12 cellular contexts compared by ENCODE assay signal in genomic region chr22:30362632-30363281, GRCh38. TPM values are rescaled to one million over a fixed set of nuclear protein-coding genes. Genes with fewer than 3 reads are reported as not detected.
A peak's percentile ranks its signal among the peaks of the same experiment; 100 is the strongest.
DNase-seq lines count a peak whose midpoint lies in the region; ATAC-seq and TF ChIP-seq lines count a peak whose summit lies in the region.
"Had no signal": no experiment of that assay in that cellular context is flagged by ENCODE, and none has a peak within 500 bp of the region (broad histone marks: within the 10 kb centered on the region; RNA-seq: fewer than 3 reads in every experiment).

No MANE protein-coding gene starts in this region.

- H3K9me3 ChIP-seq in DND-41 (ENCODE audit: insufficient read depth, low read length, severe bottlenecking) (no peaks in the 10 kb centered on the region), right lobe of liver (no peaks in the 10 kb centered on the region)
- H3K9me3 ChIP-seq: BE2C had no signal

- H3K36me3 ChIP-seq in DND-41 (ENCODE audit: insufficient read depth, low read length): no peaks in the 10 kb centered on the region
- H3K36me3 ChIP-seq in right lobe of liver: no peaks in the 10 kb centered on the region
- H3K36me3 ChIP-seq: BE2C had no signal

- no peaks in the 10 kb centered on the region for H3K27me3 ChIP-seq in DND-41 (ENCODE audit: insufficient read depth, low read length, poor library complexity)
- no peaks in the 10 kb centered on the region for H3K27me3 ChIP-seq in right lobe of liver
- H3K27me3 ChIP-seq: BE2C had no signal

- DNase-seq in A172 (ENCODE audit: low spot score) (peak; percentile 22), DND-41 (no peak), choroid plexus epithelial cell (ENCODE audit: low read depth) (peak; percentile 11), right lobe of liver (no peak), globus pallidus (ENCODE audit: low spot score) (no peak)
- DNase-seq: activated CD4-positive, alpha-beta T cell treated with anti-CD3 and anti-CD28 coated beads for 1 hour; BE2C; effector CD4-positive, alpha-beta T cell; hypothalamus; natural killer cell; T-cell had no signal

- no peak overlapping the region for H2AFZ ChIP-seq in DND-41 (ENCODE audit: low read depth, low read length)

- no peaks in the 10 kb centered on the region for H4K20me1 ChIP-seq in DND-41 (ENCODE audit: insufficient read depth, low read length)

- 62% methylated on average over 3 of the region's 7 CpGs for WGBS in right lobe of liver (ENCODE audit: insufficient coverage, low coverage, low lambda C conversion rate, missing lambda C conversion rate)

- TF ChIP-seq POLR2A in right lobe of liver (IDR thresholded peaks at IDR 0.05): no peak

- H3K4me1 ChIP-seq in DND-41 (ENCODE audit: insufficient read depth, low read length) (peaks cover 9% of the 10 kb centered on the region; the same call in 1 of the 2 replicates), right lobe of liver (no peaks in the 10 kb centered on the region)
- H3K4me1 ChIP-seq: BE2C had no signal

- TF ChIP-seq CTCF in DND-41 (IDR thresholded peaks at IDR 0.05; ENCODE audit: borderline replicate concordance, extremely low read depth, low read length, poor library complexity, severe bottlenecking) (no peak), choroid plexus epithelial cell (conservative IDR thresholded peaks at IDR 0.05; ENCODE audit: low read depth, low read length) (no peak), right lobe of liver (IDR thresholded peaks at IDR 0.05) (no peak)

- H3K4me3 ChIP-seq in DND-41 (ENCODE audit: low read depth in 1 of 2, low read length in 2 of 2) (no peak overlapping the region), choroid plexus epithelial cell (ENCODE audit: low read depth, low read length) (no peak overlapping the region), right lobe of liver (no peak overlapping the region)

- intact Hi-C loops in right lobe of liver (cut with DNase I): no loop called here

- no peak overlapping the region for H3K9ac ChIP-seq in DND-41 (ENCODE audit: low read depth, low read length)

- peak; percentile 62 for ATAC-seq in DND-41 (ENCODE audit: insufficient read depth, low read depth)
- no peak for ATAC-seq in HG03378 (IDR thresholded peaks at IDR 0.05; ENCODE audit: unreplicated experiment)
- no peak for ATAC-seq in right lobe of liver
- ATAC-seq: natural killer cell had no signal

- H3K27ac ChIP-seq in DND-41 (ENCODE audit: low read length) (no peak overlapping the region; the same call in 1 of the 2 replicates), right lobe of liver (no peak overlapping the region)

- no peaks in the 10 kb centered on the region for H3K79me2 ChIP-seq in DND-41 (ENCODE audit: insufficient read depth, low read length)

- H3K4me2 ChIP-seq in DND-41 (ENCODE audit: insufficient read depth, low read length): no peak overlapping the region

RNA-seq across cellular contexts. Expression of gene CCDC157, which starts 6.0 kb away (rescaled TPM):
- total RNA-seq in A172 (2014; rRNA removed; shearing (Covaris generic)): 1.1 and 1.2 TPM in 2 replicates
- 1 to 10 TPM in 3 of 6 experiments, under 1 TPM in 3; 0.54 to 2.9 (median 0.86) TPM for total RNA-seq in right lobe of liver

RNA-seq across cellular contexts. Expression of gene SF3A1, which starts 6.1 kb away (rescaled TPM):
- 25.1 and 39.8 TPM in 2 replicates for total RNA-seq in A172 (2014; rRNA removed; shearing (Covaris generic))
- total RNA-seq in right lobe of liver: 10 to 100 TPM; 42.6 to 72.8 (median 66.5) TPM

RNA-seq across cellular contexts. Expression of gene RNF215, which starts 24.5 kb away (rescaled TPM):
- total RNA-seq in A172 (2014; rRNA removed; shearing (Covaris generic)): 9.9 and 15.6 TPM in 2 replicates
- total RNA-seq in right lobe of liver: 10 to 100 TPM in 1 of 6 experiments, 1 to 10 TPM in 5; 6.2 to 10.0 (median 7.4) TPM

RNA-seq across cellular contexts. Expression of gene SEC14L2, which starts 34.1 kb away (rescaled TPM):
- total RNA-seq in A172 (2014; rRNA removed; shearing (Covaris generic)): 5.4 and 11.8 TPM in 2 replicates
- 100 to 1,000 TPM in 3 of 6 experiments, 10 to 100 TPM in 3; 42.7 to 240 (median 101) TPM for total RNA-seq in right lobe of liver

RNA-seq across cellular contexts. Expression of gene TBC1D10A, which starts 36.0 kb away (rescaled TPM):
- 12.1 and 17.0 TPM in 2 replicates for total RNA-seq in A172 (2014; rRNA removed; shearing (Covaris generic))
- total RNA-seq in right lobe of liver: 10 to 100 TPM in 3 of 6 experiments, 1 to 10 TPM in 3; 6.6 to 12.6 (median 10.0) TPM

Comparison
In these comparisons a context has a peak if more than half of its experiments do, and no peak if none do; other contexts are left out.
1. DNase-seq: peak in A172 (single experiment) and choroid plexus epithelial cell (single experiment); none in DND-41 (single experiment), right lobe of liver (0 of 3) and globus pallidus (single experiment).